ENCODE assay signal across 23 cellular contexts in the genomic region with DNA sequence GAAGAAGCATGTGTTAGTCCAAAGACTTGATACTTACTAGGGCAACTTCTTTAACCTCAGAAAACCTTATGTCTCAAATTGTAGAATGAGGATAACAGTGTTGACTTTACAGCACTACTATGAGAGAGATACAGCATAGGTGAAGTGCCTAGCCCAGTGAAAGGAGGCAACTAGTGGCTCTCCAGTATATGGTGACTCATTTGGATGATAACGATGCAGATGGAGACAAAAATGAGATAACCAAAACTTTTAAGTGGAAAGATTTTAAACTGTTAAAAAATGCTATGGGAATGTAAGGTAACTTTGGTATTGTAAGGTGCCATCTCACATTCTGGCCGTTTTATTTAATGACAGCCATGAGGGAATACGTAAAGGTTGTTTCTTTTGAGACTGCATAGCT. TPM values are rescaled to one million over a fixed set of nuclear protein-coding genes. Genes with fewer than 3 reads are reported as not detected.
DNase-seq lines count a peak whose midpoint lies in the region; ATAC-seq and TF ChIP-seq lines count a peak whose summit lies in the region.
"Had no signal": no experiment of that assay in that cellular context is flagged by ENCODE, and none has a peak within 500 bp of the region (broad histone marks: within the 10 kb centered on the region; RNA-seq: fewer than 3 reads in every experiment).

No MANE protein-coding gene starts in this region.

- H4K91ac ChIP-seq in H9 (ENCODE audit: insufficient read length, low read depth, low read length), result no peak overlapping the region

- ATAC-seq in activated CD4-positive, alpha-beta T cell treated with anti-CD3 and anti-CD28 coated beads for 36 hours, result no peak
- ATAC-seq: PC-3 had no signal

- H3K9me3 ChIP-seq in H9 (ENCODE audit: control insufficient read depth, low read depth, low read length) (no peaks in the 10 kb centered on the region), OCI-LY7 (ENCODE audit: low read length) (no peaks in the 10 kb centered on the region), iPS DF 6.9 (ENCODE audit: control insufficient read depth, insufficient read depth, low read length) (no peaks in the 10 kb centered on the region), neural cell (ENCODE audit: low read length) (no peaks in the 10 kb centered on the region), Caco-2 (no peaks in the 10 kb centered on the region)
- H3K9me3 ChIP-seq: MG63 had no signal

- no CpG with 5 or more reads among the region's 3 CpGs for WGBS in H9 (ENCODE audit: extremely low coverage, insufficient read length, low lambda C conversion rate)
- WGBS in iPS DF 6.9 (ENCODE audit: insufficient coverage, insufficient read length), result no CpG with 5 or more reads among the region's 3 CpGs

- H2BK12ac ChIP-seq in H9 (ENCODE audit: insufficient read length, low read depth, low read length), result no peak overlapping the region

- intact Hi-C loops in OCI-LY7 (cut with micrococcal nuclease; ENCODE audit: unreplicated experiment) (no loop called here), Caco-2 (cut with micrococcal nuclease; ENCODE audit: unreplicated experiment) (no loop called here)
- intact Hi-C loops in activated CD4-positive, alpha-beta T cell treated with anti-CD3 and anti-CD28 coated beads for 36 hours (cut with DNase I, micrococcal nuclease), result no loop called here

- no peak overlapping the region for H3K4ac ChIP-seq in H9 (ENCODE audit: low read depth, low read length)

- H3F3A ChIP-seq in neural cell (ENCODE audit: insufficient read depth, low read length, poor library complexity, severe bottlenecking), result no peaks in the 10 kb centered on the region

- no peak overlapping the region for H3K27ac Mint-ChIP-seq in H9
- no peak overlapping the region for H3K27ac Mint-ChIP-seq in Caco-2 (ENCODE audit: unreplicated experiment)
- no peak overlapping the region for H3K27ac Mint-ChIP-seq in activated CD4-positive, alpha-beta T cell treated with anti-CD3 and anti-CD28 coated beads for 36 hours
- H3K27ac Mint-ChIP-seq: CD4-positive, CD25-positive, alpha-beta regulatory T cell had no signal

- peaks cover 5% of the 10 kb centered on the region for H3K23me2 ChIP-seq in H9 (ENCODE audit: insufficient read length, low read depth, low read length, poor library complexity, severe bottlenecking)

- H3K4me1 ChIP-seq in H9 (ENCODE audit: insufficient read depth, low read length) (peaks cover 2% of the 10 kb centered on the region; the same call in 1 of the 2 replicates), OCI-LY7 (ENCODE audit: insufficient read depth, low read length, poor library complexity, severe bottlenecking) (peaks cover 32% of the 10 kb centered on the region), iPS DF 6.9 (ENCODE audit: control insufficient read depth, insufficient read depth, low read length) (no peaks in the 10 kb centered on the region), Caco-2 (peaks cover 25% of the 10 kb centered on the region)

- CTCF ChIA-PET in OCI-LY7 (lab: Charles Lee; ENCODE audit: unreplicated experiment) (no interaction called here), Caco-2 (lab: Charles Lee) (no interaction called here)
- CTCF ChIA-PET in activated CD4-positive, alpha-beta T cell treated with anti-CD3 and anti-CD28 coated beads for 36 hours (lab: Charles Lee), result interaction anchor here (0.6 to 1.1 kb wide), 4 partner anchors 27 to 770 kb away, joined by 3 to 7 read pairs (median 4); no protein-coding TSS in a partner anchor

- POLR2A ChIA-PET in OCI-LY7 (lab: Charles Lee), result interaction anchor here (0.6 to 1.0 kb wide), 2 partner anchors 220 to 365 kb away, joined by 3 read pairs; a partner anchor contains a TSS
- POLR2A ChIA-PET in Caco-2 (lab: Charles Lee), result no interaction called here
- POLR2A ChIA-PET in activated CD4-positive, alpha-beta T cell treated with anti-CD3 and anti-CD28 coated beads for 36 hours (lab: Charles Lee), result no interaction called here

- H2BK15ac ChIP-seq in H9 (ENCODE audit: low read depth, low read length), result no peak overlapping the region

- no peak overlapping the region for H2BK120ac ChIP-seq in H9 (ENCODE audit: low read depth, low read length, poor library complexity, severe bottlenecking)

- H3K36me3 ChIP-seq in OCI-LY7 (ENCODE audit: insufficient read depth, low read length), result peaks cover 25% of the 10 kb centered on the region
- peaks cover 30% of the 10 kb centered on the region for H3K36me3 ChIP-seq in iPS DF 6.9 (ENCODE audit: control insufficient read depth, insufficient read depth, low read length)
- no peaks in the 10 kb centered on the region for H3K36me3 ChIP-seq in neural cell (ENCODE audit: insufficient read depth, low read length)
- H3K36me3 ChIP-seq in Caco-2 (ENCODE audit: control insufficient read depth, insufficient read depth, low read length), result no peaks in the 10 kb centered on the region

- no TSS peak for BruUV-seq in OCI-LY7 (replicated peaks; lab: Mats Ljungman, UMichigan)
- BruUV-seq in Caco-2 (replicated peaks; lab: Mats Ljungman, UMichigan), result no TSS peak

- DNase-seq in H9 (no peak), OCI-LY7 (ENCODE audit: low spot score) (no peak), iPS DF 6.9 (ENCODE audit: low read depth, low spot score) (no peak), A172 (ENCODE audit: low spot score) (no peak), Caco-2 (no peak)
- no peak for DNase-seq in stimulated activated naive CD4-positive, alpha-beta T cell treated with Interleukin-2 at 50 U/mL for 16 hours (lab: John Stamatoyannopoulos, UW)
- DNase-seq in activated CD4-positive, alpha-beta T cell treated with anti-CD3 and anti-CD28 coated beads for 36 hours, result no peak
- DNase-seq: CD4-positive, CD25-positive, alpha-beta regulatory T cell; COR-L47; DMS 273 treated with DMSO at 0.1 percent for 48 hours; DMS79 treated with DMSO at 0.1 percent for 48 hours; GDM1; Kasumi-1; MG63; NCI-H1048; NCI-H1436; NCI-H187 treated with DMSO at 0.1 percent for 48 hours; NCI-H2107; NCI-H446 treated with DMSO at 0.1 percent for 48 hours; NCI-H526 treated with DMSO at 0.1 percent for 48 hours; PC-3; Right ventricle myocardium superior had no signal

- H3K27me3 Mint-ChIP-seq in H9 (ENCODE audit: low read depth) (no peaks in the 10 kb centered on the region), Caco-2 (ENCODE audit: insufficient read depth, unreplicated experiment) (no peaks in the 10 kb centered on the region)
- H3K27me3 Mint-ChIP-seq in activated CD4-positive, alpha-beta T cell treated with anti-CD3 and anti-CD28 coated beads for 36 hours, result no peaks in the 10 kb centered on the region
- H3K27me3 Mint-ChIP-seq: CD4-positive, CD25-positive, alpha-beta regulatory T cell had no signal

- H3K27me3 ChIP-seq in H9 (ENCODE audit: insufficient read depth, low read length) (no peaks in the 10 kb centered on the region), iPS DF 6.9 (ENCODE audit: control insufficient read depth, insufficient read depth, low read length) (no peaks in the 10 kb centered on the region), neural cell (ENCODE audit: insufficient read depth, low read depth, low read length) (no peaks in the 10 kb centered on the region), Caco-2 (replicated peaks; ENCODE audit: control insufficient read depth, insufficient read depth, low read length) (no peaks in the 10 kb centered on the region)
- H3K27me3 ChIP-seq: MG63 had no signal

- H3K4me3 ChIP-seq in OCI-LY7 (ENCODE audit: low read depth, low read length, poor library complexity, severe bottlenecking), result no peak overlapping the region
- peak overlapping the region; percentile 80; the same call in 1 of the 2 replicates for H3K4me3 ChIP-seq in iPS DF 6.9 (ENCODE audit: low read length)
- peak overlapping the region; percentile 81 for H3K4me3 ChIP-seq in neural cell (ENCODE audit: low read length)
- no peak overlapping the region for H3K4me3 ChIP-seq in Caco-2 (ENCODE audit: low read depth, low read length)
- H3K4me3 ChIP-seq: MG63 had no signal

- TF ChIP-seq CTCF in H9 (conservative IDR thresholded peaks at IDR 0.05) (no peak), OCI-LY7 (conservative IDR thresholded peaks at IDR 0.05; ENCODE audit: low read length) (no peak), neural cell (IDR thresholded peaks at IDR 0.05; ENCODE audit: poor library complexity, severe bottlenecking) (no peak), Caco-2 (IDR thresholded peaks at IDR 0.05; ENCODE audit: insufficient read depth in 1 of 2, low read depth in 1 of 2, low read length in 1 of 2, severe bottlenecking in 1 of 2, unreplicated experiment in 1 of 2) (no peak)

- H2AK5ac ChIP-seq in H9 (ENCODE audit: insufficient read length, low read length), result no peak overlapping the region

- H2AFZ ChIP-seq in H9 (ENCODE audit: low read length) (no peak overlapping the region), OCI-LY7 (ENCODE audit: low read length) (no peak overlapping the region), neural cell (ENCODE audit: low read depth, low read length) (no peak overlapping the region)

- peaks cover 4% of the 10 kb centered on the region for H3K79me1 ChIP-seq in H9 (ENCODE audit: insufficient read depth, low read depth, low read length, poor library complexity, severe bottlenecking)

- H3K18ac ChIP-seq in H9 (ENCODE audit: insufficient read length, low read depth, low read length), result no peak overlapping the region

- H3K4me3 Mint-ChIP-seq in H9 (no peak overlapping the region), Caco-2 (ENCODE audit: unreplicated experiment) (no peak overlapping the region)
- no peak overlapping the region for H3K4me3 Mint-ChIP-seq in activated CD4-positive, alpha-beta T cell treated with anti-CD3 and anti-CD28 coated beads for 36 hours
- H3K4me3 Mint-ChIP-seq: CD4-positive, CD25-positive, alpha-beta regulatory T cell had no signal

- peak overlapping the region; percentile 96 for H3K9ac ChIP-seq in H9 (ENCODE audit: extremely low read depth, insufficient read length, low read length)
- H3K9ac ChIP-seq in neural cell (ENCODE audit: low read length), result peak overlapping the region; percentile 0

- no peak overlapping the region for H4K5ac ChIP-seq in H9 (ENCODE audit: insufficient read length, low read depth, low read length)

- H3K9me3 Mint-ChIP-seq in H9 (peaks cover 0 to 3% of the 10 kb centered on the region in 2 experiments; a peak in 1 of 5 replicates), Caco-2 (ENCODE audit: unreplicated experiment) (no peaks in the 10 kb centered on the region)
- H3K9me3 Mint-ChIP-seq in activated CD4-positive, alpha-beta T cell treated with anti-CD3 and anti-CD28 coated beads for 36 hours (ENCODE audit: low read depth), result no peaks in the 10 kb centered on the region
- H3K9me3 Mint-ChIP-seq: CD4-positive, CD25-positive, alpha-beta regulatory T cell had no signal

- peaks cover 28 to 37% (median 33%) of the 10 kb centered on the region in 3 experiments; a peak in 6 of 7 replicates for H3K36me3 Mint-ChIP-seq in H9 (ENCODE audit: insufficient read depth in 1 of 3, low read depth in 3 of 3)
- H3K36me3 Mint-ChIP-seq in Caco-2 (ENCODE audit: insufficient read depth, unreplicated experiment), result peaks cover 6% of the 10 kb centered on the region
- no peaks in the 10 kb centered on the region for H3K36me3 Mint-ChIP-seq in activated CD4-positive, alpha-beta T cell treated with anti-CD3 and anti-CD28 coated beads for 36 hours (ENCODE audit: low read depth)

- H3K14ac ChIP-seq in H9 (ENCODE audit: insufficient read depth, low read length), result no peak overlapping the region

- H3K4me2 ChIP-seq in H9 (ENCODE audit: insufficient read depth, insufficient read length, low read length) (peak overlapping the region; percentile 91), OCI-LY7 (ENCODE audit: low read length) (peak overlapping the region; percentile 89; the same call in 1 of the 2 replicates), neural cell (ENCODE audit: low read length) (no peak overlapping the region)

- TF ChIP-seq RAD21 in neural cell (conservative IDR thresholded peaks at IDR 0.05), result no peak

- no peak overlapping the region for H3T11ph ChIP-seq in H9 (ENCODE audit: low read length)

- no peaks in the 10 kb centered on the region for H4K20me1 ChIP-seq in H9 (ENCODE audit: control insufficient read depth, insufficient read depth, insufficient read length)
- H4K20me1 ChIP-seq in OCI-LY7 (ENCODE audit: insufficient read depth, low read length), result no peaks in the 10 kb centered on the region
- H4K20me1 ChIP-seq in neural cell (ENCODE audit: insufficient read depth), result no peaks in the 10 kb centered on the region

- H3K4me1 Mint-ChIP-seq in H9, result peaks cover 27 to 38% of the 10 kb centered on the region in 2 experiments
- peaks cover 15% of the 10 kb centered on the region for H3K4me1 Mint-ChIP-seq in Caco-2 (ENCODE audit: low read depth, unreplicated experiment)
- peaks cover 12% of the 10 kb centered on the region for H3K4me1 Mint-ChIP-seq in activated CD4-positive, alpha-beta T cell treated with anti-CD3 and anti-CD28 coated beads for 36 hours

- H2BK5ac ChIP-seq in H9 (ENCODE audit: insufficient read length, low read length), result no peak overlapping the region

- H3K23ac ChIP-seq in H9 (ENCODE audit: insufficient read length, low read depth, low read length), result no peak overlapping the region

- no peak overlapping the region for H2BK20ac ChIP-seq in H9 (ENCODE audit: low read depth, low read length, poor library complexity, severe bottlenecking)

- no peak overlapping the region for H4K8ac ChIP-seq in H9 (replicated peaks; ENCODE audit: insufficient read length, low read depth, low read length)

- no peak overlapping the region for H3K56ac ChIP-seq in H9 (ENCODE audit: insufficient read length, low read depth, low read length)

- H3K9me2 ChIP-seq in OCI-LY7 (ENCODE audit: insufficient read depth, low read length) (no peaks in the 10 kb centered on the region), neural cell (ENCODE audit: insufficient read depth, low read length) (no peaks in the 10 kb centered on the region)

- H3K79me2 ChIP-seq in H9 (ENCODE audit: insufficient read depth, low read length) (peaks cover 51% of the 10 kb centered on the region), OCI-LY7 (ENCODE audit: insufficient read depth, low read depth, low read length) (peaks cover 16% of the 10 kb centered on the region; the same call in 1 of the 2 replicates), neural cell (replicated peaks; ENCODE audit: insufficient read depth, low read length) (peaks cover 32% of the 10 kb centered on the region)

- TF ChIP-seq EP300 in neural cell (conservative IDR thresholded peaks at IDR 0.05; ENCODE audit: poor library complexity, severe bottlenecking), result no peak

- no peak overlapping the region for H3K27ac ChIP-seq in H9 (ENCODE audit: insufficient read length, low read depth, low read length)
- H3K27ac ChIP-seq in OCI-LY7 (ENCODE audit: low read depth, low read length, poor library complexity, severe bottlenecking), result no peak overlapping the region
- no peak overlapping the region for H3K27ac ChIP-seq in iPS DF 6.9 (ENCODE audit: low read length)
- H3K27ac ChIP-seq in neural cell (ENCODE audit: low read length), result no peak overlapping the region

RNA-seq across cellular contexts. Expression of a gene that starts 2.7 kb away (rescaled TPM):
- total RNA-seq in H9 (2021) (558 and 568 TPM in 2 replicates), OCI-LY7 (2022) (33.6 and 42.2 TPM in 2 replicates), Caco-2 (2022) (25.8 and 28.7 TPM in 2 replicates)
- total RNA-seq in OCI-LY7 (2014; rRNA removed; shearing (Covaris generic)), result 52.2 and 52.4 TPM in 2 replicates
- 104 and 124 TPM in 2 replicates for polyA plus RNA-seq in neural cell
- polyA minus RNA-seq in neural cell, result 60.1 and 115 TPM in 2 replicates
- total RNA-seq in A172 (2014; rRNA removed; shearing (Covaris generic)), result 6.6 and 7.3 TPM in 2 replicates
- total RNA-seq in activated CD4-positive, alpha-beta T cell treated with anti-CD3 and anti-CD28 coated beads for 36 hours, result 10 to 100 TPM; 17.1 to 21.9 TPM

RNA-seq across cellular contexts. Expression of a gene that starts 32.4 kb away (rescaled TPM):
- 153 and 163 TPM in 2 replicates for total RNA-seq in H9 (2021)
- 108 and 142 TPM in 2 replicates for total RNA-seq in OCI-LY7 (2014; rRNA removed; shearing (Covaris generic))
- total RNA-seq in OCI-LY7 (2022), result 131 and 144 TPM in 2 replicates
- polyA plus RNA-seq in neural cell, result 52.8 and 82.5 TPM in 2 replicates
- polyA minus RNA-seq in neural cell, result 52.7 and 55.3 TPM in 2 replicates
- 97.4 and 114 TPM in 2 replicates for total RNA-seq in A172 (2014; rRNA removed; shearing (Covaris generic))
- total RNA-seq in Caco-2 (2022), result 303 and 310 TPM in 2 replicates
- total RNA-seq in activated CD4-positive, alpha-beta T cell treated with anti-CD3 and anti-CD28 coated beads for 36 hours, result 100 to 1,000 TPM; 146 to 179 TPM

Comparison
In these comparisons a context has a peak if more than half of its experiments do, and no peak if none do; other contexts are left out.
1. H3K4me3 ChIP-seq: peak in iPS DF 6.9 (single experiment) and neural cell (single experiment); none in OCI-LY7 (single experiment) and Caco-2 (single experiment).
2. RNA of a gene that starts 2.7 kb away (total RNA-seq): 558 to 568 TPM in H9; 33.6 to 52.4 TPM in OCI-LY7, 25.8 to 28.7 TPM in Caco-2, 17.1 to 21.9 TPM in activated CD4-positive, alpha-beta T cell treated with anti-CD3 and anti-CD28 coated beads for 36 hours and 6.6 to 7.3 TPM in A172; every median in the first group is over 10 times any median in the second.